In genomic region chr13:28056970-28057712, GRCh38 we compare ENCODE assay signal across 13 cellular contexts. TPM values are rescaled to one million over a fixed set of nuclear protein-coding genes. Genes with fewer than 3 reads are reported as not detected.
DNase-seq lines count a peak whose midpoint lies in the region; ATAC-seq and TF ChIP-seq lines count a peak whose summit lies in the region.
"Had no signal": no experiment of that assay in that cellular context is flagged by ENCODE, and none has a peak within 500 bp of the region (broad histone marks: within the 10 kb centered on the region; RNA-seq: fewer than 3 reads in every experiment).

No MANE protein-coding gene starts in this region.

- no peak overlapping the region for H3K27ac ChIP-seq in BLaER1
- no peak overlapping the region for H3K27ac ChIP-seq in suprapubic skin
- H3K27ac ChIP-seq in sigmoid colon = no peak overlapping the region
- H3K27ac ChIP-seq: GM23248, pancreas had no signal

- DNase-seq in NCI-H69 (lab: John Stamatoyannopoulos, UW) (no peak), COLO829 (ENCODE audit: low spot score) (no peak), suprapubic skin (ENCODE audit: low spot score in 2 of 2) (no peak), sigmoid colon (no peak)
- DNase-seq: anterior cingulate cortex, Calu3, GM23248, pancreas had no signal

- H3K36me3 ChIP-seq in BLaER1 = no peaks in the 10 kb centered on the region
- no peaks in the 10 kb centered on the region for H3K36me3 ChIP-seq in suprapubic skin
- no peaks in the 10 kb centered on the region for H3K36me3 ChIP-seq in sigmoid colon
- H3K36me3 ChIP-seq: pancreas had no signal

- no peak for TF ChIP-seq POLR2A in suprapubic skin (IDR thresholded peaks at IDR 0.05)
- no peak for TF ChIP-seq POLR2A in sigmoid colon (IDR thresholded peaks at IDR 0.05)

- H3K9ac ChIP-seq in BLaER1 = no peak overlapping the region
- H3K9ac ChIP-seq: GM23248 had no signal

- TF ChIP-seq EP300 in suprapubic skin (IDR thresholded peaks at IDR 0.05) (no peak), sigmoid colon (IDR thresholded peaks at IDR 0.05) (no peak)

- no peak overlapping the region for H3K4me3 ChIP-seq in BLaER1
- H3K4me3 ChIP-seq in suprapubic skin = no peak overlapping the region
- no peak overlapping the region for H3K4me3 ChIP-seq in sigmoid colon
- H3K4me3 ChIP-seq: GM23248, pancreas had no signal

- peaks cover 29% of the 10 kb centered on the region for H3K4me1 ChIP-seq in BLaER1
- H3K4me1 ChIP-seq in suprapubic skin = no peaks in the 10 kb centered on the region
- H3K4me1 ChIP-seq in sigmoid colon = no peaks in the 10 kb centered on the region
- H3K4me1 ChIP-seq: pancreas had no signal

- H4K20me1 ChIP-seq in BLaER1 = no peaks in the 10 kb centered on the region

- intact Hi-C loops in sigmoid colon (cut with DNase I) = no loop called here

- WGBS in suprapubic skin = 80% methylated on average over 13 of the region's 13 CpGs
- 82 to 84% methylated on average over 13 of the region's 13 CpGs for WGBS in sigmoid colon, 2 donors

- TF ChIP-seq CTCF in suprapubic skin (IDR thresholded peaks at IDR 0.05) (no peak), sigmoid colon (IDR thresholded peaks at IDR 0.05) (no peak)

- H3K9me3 ChIP-seq in BLaER1 (no peaks in the 10 kb centered on the region), suprapubic skin (no peaks in the 10 kb centered on the region), sigmoid colon (no peaks in the 10 kb centered on the region)
- H3K9me3 ChIP-seq: pancreas had no signal

- peak overlapping the region; percentile 7 for H3K4me2 ChIP-seq in BLaER1

- ATAC-seq in GM19025 (IDR thresholded peaks at IDR 0.05; ENCODE audit: low read depth, unreplicated experiment) = peak; percentile 53
- ATAC-seq in HG02571 (IDR thresholded peaks at IDR 0.05; ENCODE audit: unreplicated experiment) = peak; percentile 73
- ATAC-seq in HG03354 (IDR thresholded peaks at IDR 0.05; ENCODE audit: poor library complexity, severe bottlenecking, unreplicated experiment) = peak; percentile 72
- ATAC-seq: pancreas, SK-N-SH treated with all-trans-retinoic acid at 6 μM for 48 hours had no signal

- no peaks in the 10 kb centered on the region for H3K27me3 ChIP-seq in BLaER1
- H3K27me3 ChIP-seq in suprapubic skin = peaks cover 10% of the 10 kb centered on the region
- no peaks in the 10 kb centered on the region for H3K27me3 ChIP-seq in sigmoid colon
- H3K27me3 ChIP-seq: pancreas had no signal

RNA-seq across cellular contexts. Expression of gene FLT3, which starts 43.2 kb away (rescaled TPM):
- total RNA-seq in suprapubic skin (1 to 10 TPM in 3 of 4 donors, under 1 TPM in 1; 0.47 to 1.2 (median 1.2) TPM), sigmoid colon (1 to 10 TPM; 1.8 to 3.5 (median 2.1) TPM)
- 1 to 10 TPM in 1 of 3 donors, under 1 TPM in 1, not detected in 1; 0.23 to 2.0 TPM for polyA plus RNA-seq in sigmoid colon
- total RNA-seq: Calu3, GM23248 had no signal
- polyA plus RNA-seq: GM23248 had no signal
